In genomic region chr16:11361751-11362742, GRCh38 we compare ENCODE assay signal across 9 cellular contexts. TPM values are rescaled to one million over a fixed set of nuclear protein-coding genes. Genes with fewer than 3 reads are reported as not detected.
A peak's percentile ranks its signal among the peaks of the same experiment; 100 is the strongest.
DNase-seq lines count a peak whose midpoint lies in the region; ATAC-seq, FAIRE-seq and TF ChIP-seq lines count a peak whose summit lies in the region.
"Had no signal": no experiment of that assay in that cellular context is flagged by ENCODE, and none has a peak within 500 bp of the region (broad histone marks: within the 10 kb centered on the region; RNA-seq: fewer than 3 reads in every experiment).

No MANE protein-coding gene starts in this region.

- H3K4me3 Mint-ChIP-seq in activated naive CD4-positive, alpha-beta T cell treated with anti-CD3 and anti-CD28 coated beads, Interleukin-2, amount 50 U/mL, for 24 hours, result peak overlapping the region; percentile 82
- H3K4me3 Mint-ChIP-seq in stimulated activated naive CD8-positive, alpha-beta T cell treated with anti-CD3 and anti-CD28 coated beads, Interleukin-15, Interleukin-2, amounts not matched to agents 100 ng/mL and 50 ng/mL, for 24 hours, result peak overlapping the region; percentile 69

- DNase-seq in activated CD4-positive, alpha-beta T cell treated with anti-CD3 and anti-CD28 coated beads for 48 hours, result peak; percentile 39
- no peak for DNase-seq in activated CD4-positive, alpha-beta T cell treated with anti-CD3 and anti-CD28 coated beads for 1 hour
- DNase-seq in LHCN-M2 (ENCODE audit: low read depth), result peak; percentile 51
- DNase-seq in DMS79 (lab: John Stamatoyannopoulos, UW), result no peak
- no peak for DNase-seq in D721Med (ENCODE audit: insufficient read length, low spot score)

- no peak for TF ChIP-seq CTCF in D721Med (IDR thresholded peaks at IDR 0.05; ENCODE audit: insufficient read depth, missing control alignments)

- no peaks in the 10 kb centered on the region for H3K27me3 Mint-ChIP-seq in activated naive CD4-positive, alpha-beta T cell treated with anti-CD3 and anti-CD28 coated beads, Interleukin-2, amount 50 U/mL, for 24 hours
- peaks cover 23% of the 10 kb centered on the region for H3K27me3 Mint-ChIP-seq in stimulated activated naive CD8-positive, alpha-beta T cell treated with anti-CD3 and anti-CD28 coated beads, Interleukin-15, Interleukin-2, amounts not matched to agents 100 ng/mL and 50 ng/mL, for 24 hours

- peaks cover 49% of the 10 kb centered on the region for H3K4me1 Mint-ChIP-seq in activated naive CD4-positive, alpha-beta T cell treated with anti-CD3 and anti-CD28 coated beads, Interleukin-2, amount 50 U/mL, for 24 hours
- H3K4me1 Mint-ChIP-seq in stimulated activated naive CD8-positive, alpha-beta T cell treated with anti-CD3 and anti-CD28 coated beads, Interleukin-15, Interleukin-2, amounts not matched to agents 100 ng/mL and 50 ng/mL, for 24 hours (ENCODE audit: low read depth), result peaks cover 51% of the 10 kb centered on the region

- no peak for ATAC-seq in GM21717 (IDR thresholded peaks at IDR 0.05; ENCODE audit: unreplicated experiment)

- H3K27ac Mint-ChIP-seq in activated naive CD4-positive, alpha-beta T cell treated with anti-CD3 and anti-CD28 coated beads, Interleukin-2, amount 50 U/mL, for 24 hours, result peak overlapping the region; percentile 41
- H3K27ac Mint-ChIP-seq in stimulated activated naive CD8-positive, alpha-beta T cell treated with anti-CD3 and anti-CD28 coated beads, Interleukin-15, Interleukin-2, amounts not matched to agents 100 ng/mL and 50 ng/mL, for 24 hours, result peak overlapping the region; percentile 28

- no peak for FAIRE-seq in D721Med (lab: Jason Lieb, UNC)
- FAIRE-seq: TTC549 had no signal

- no peaks in the 10 kb centered on the region for H3K36me3 Mint-ChIP-seq in activated naive CD4-positive, alpha-beta T cell treated with anti-CD3 and anti-CD28 coated beads, Interleukin-2, amount 50 U/mL, for 24 hours
- H3K36me3 Mint-ChIP-seq in stimulated activated naive CD8-positive, alpha-beta T cell treated with anti-CD3 and anti-CD28 coated beads, Interleukin-15, Interleukin-2, amounts not matched to agents 100 ng/mL and 50 ng/mL, for 24 hours (ENCODE audit: low read depth), result no peaks in the 10 kb centered on the region

- no peaks in the 10 kb centered on the region for H3K9me3 Mint-ChIP-seq in activated naive CD4-positive, alpha-beta T cell treated with anti-CD3 and anti-CD28 coated beads, Interleukin-2, amount 50 U/mL, for 24 hours
- no peaks in the 10 kb centered on the region for H3K9me3 Mint-ChIP-seq in stimulated activated naive CD8-positive, alpha-beta T cell treated with anti-CD3 and anti-CD28 coated beads, Interleukin-15, Interleukin-2, amounts not matched to agents 100 ng/mL and 50 ng/mL, for 24 hours

RNA-seq across cellular contexts. Expression of gene RMI2, which starts 16.8 kb away (rescaled TPM):
- 14.2 and 14.3 TPM in 2 replicates for total RNA-seq in LHCN-M2 (2014; rRNA removed)
- 6.9 TPM for polyA plus RNA-seq in LHCN-M2 (2012)

Comparison
In these comparisons a context has a peak if more than half of its experiments do, and no peak if none do; other contexts are left out.
1. DNase-seq: peak in activated CD4-positive, alpha-beta T cell treated with anti-CD3 and anti-CD28 coated beads for 48 hours (single experiment) and LHCN-M2 (single experiment); none in activated CD4-positive, alpha-beta T cell treated with anti-CD3 and anti-CD28 coated beads for 1 hour (single experiment), DMS79 (single experiment) and D721Med (single experiment).